In the genomic region with DNA sequence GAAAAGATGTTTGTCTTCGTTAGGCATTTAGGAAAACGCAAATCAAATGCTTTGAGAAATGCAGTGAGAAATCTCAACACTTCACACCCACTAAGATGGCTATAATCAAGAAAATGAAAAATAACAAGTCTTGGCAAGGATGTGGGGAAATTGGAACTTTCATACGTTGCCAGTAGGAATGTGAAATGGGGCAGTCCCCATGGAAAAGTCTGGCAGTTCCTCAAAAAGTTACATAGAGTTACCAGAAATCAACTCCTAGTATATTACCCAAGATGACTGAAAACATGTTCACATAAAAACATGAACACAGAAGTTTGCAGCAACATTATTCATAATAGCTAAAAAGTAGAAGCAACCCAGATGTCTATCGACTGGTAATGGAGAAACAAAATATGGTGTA, we compare ENCODE assay signal across 2 cellular contexts.
TF ChIP-seq lines count a peak whose summit lies in the region.

No MANE protein-coding gene starts in this region.

TF ChIP-seq in GM12878, 131 proteins besides CTCF, POLR2A, EP300 and RAD21:
- TF ChIP-seq BHLHE40 (IDR thresholded peaks at IDR 0.05; ENCODE audit: borderline replicate concordance in 1 of 2, low read depth in 2 of 2, low read length in 1 of 2) (no peak), POLR2AphosphoS2 (IDR thresholded peaks at IDR 0.05; ENCODE audit: low read depth, low read length) (no peak), KLF5 (IDR thresholded peaks at IDR 0.05; ENCODE audit: partially characterized antibody) (no peak), NFXL1 (IDR thresholded peaks at IDR 0.05; ENCODE audit: borderline replicate concordance) (no peak), ETV6 (conservative IDR thresholded peaks at IDR 0.05 in 1 of 2, IDR thresholded peaks at IDR 0.05 in 1 of 2; ENCODE audit: borderline replicate concordance in 1 of 2, low read depth in 1 of 2) (no peak), ASH2L (IDR thresholded peaks at IDR 0.05; ENCODE audit: borderline replicate concordance, low read depth) (no peak), CREB1 (IDR thresholded peaks at IDR 0.05; ENCODE audit: low read depth) (no peak), KDM1A (IDR thresholded peaks at IDR 0.05; ENCODE audit: borderline replicate concordance) (no peak), NR2C2 (IDR thresholded peaks at IDR 0.05; ENCODE audit: borderline replicate concordance, control insufficient read depth, insufficient read length, low read depth) (no peak)
- TF ChIP-seq, protein P1, sequence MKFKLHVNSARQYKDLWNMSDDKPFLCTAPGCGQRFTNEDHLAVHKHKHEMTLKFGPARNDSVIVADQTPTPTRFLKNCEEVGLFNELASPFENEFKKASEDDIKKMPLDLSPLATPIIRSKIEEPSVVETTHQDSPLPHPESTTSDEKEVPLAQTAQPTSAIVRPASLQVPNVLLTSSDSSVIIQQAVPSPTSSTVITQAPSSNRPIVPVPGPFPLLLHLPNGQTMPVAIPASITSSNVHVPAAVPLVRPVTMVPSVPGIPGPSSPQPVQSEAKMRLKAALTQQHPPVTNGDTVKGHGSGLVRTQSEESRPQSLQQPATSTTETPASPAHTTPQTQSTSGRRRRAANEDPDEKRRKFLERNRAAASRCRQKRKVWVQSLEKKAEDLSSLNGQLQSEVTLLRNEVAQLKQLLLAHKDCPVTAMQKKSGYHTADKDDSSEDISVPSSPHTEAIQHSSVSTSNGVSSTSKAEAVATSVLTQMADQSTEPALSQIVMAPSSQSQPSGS (IDR thresholded peaks at IDR 0.05; ENCODE audit: low read length): no peak

TF ChIP-seq in SK-N-SH, 30 proteins besides CTCF, POLR2A, EP300 and RAD21:
- TF ChIP-seq, protein P2, sequence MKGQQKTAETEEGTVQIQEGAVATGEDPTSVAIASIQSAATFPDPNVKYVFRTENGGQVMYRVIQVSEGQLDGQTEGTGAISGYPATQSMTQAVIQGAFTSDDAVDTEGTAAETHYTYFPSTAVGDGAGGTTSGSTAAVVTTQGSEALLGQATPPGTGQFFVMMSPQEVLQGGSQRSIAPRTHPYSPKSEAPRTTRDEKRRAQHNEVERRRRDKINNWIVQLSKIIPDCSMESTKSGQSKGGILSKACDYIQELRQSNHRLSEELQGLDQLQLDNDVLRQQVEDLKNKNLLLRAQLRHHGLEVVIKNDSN (IDR thresholded peaks at IDR 0.05; ENCODE audit: borderline replicate concordance, low read depth): no peak
- TF ChIP-seq NFIC (IDR thresholded peaks at IDR 0.05; ENCODE audit: borderline replicate concordance): no peak
- no peak for TF ChIP-seq FOXM1 (IDR thresholded peaks at IDR 0.05; ENCODE audit: low read depth)
- TF ChIP-seq, protein P3, sequence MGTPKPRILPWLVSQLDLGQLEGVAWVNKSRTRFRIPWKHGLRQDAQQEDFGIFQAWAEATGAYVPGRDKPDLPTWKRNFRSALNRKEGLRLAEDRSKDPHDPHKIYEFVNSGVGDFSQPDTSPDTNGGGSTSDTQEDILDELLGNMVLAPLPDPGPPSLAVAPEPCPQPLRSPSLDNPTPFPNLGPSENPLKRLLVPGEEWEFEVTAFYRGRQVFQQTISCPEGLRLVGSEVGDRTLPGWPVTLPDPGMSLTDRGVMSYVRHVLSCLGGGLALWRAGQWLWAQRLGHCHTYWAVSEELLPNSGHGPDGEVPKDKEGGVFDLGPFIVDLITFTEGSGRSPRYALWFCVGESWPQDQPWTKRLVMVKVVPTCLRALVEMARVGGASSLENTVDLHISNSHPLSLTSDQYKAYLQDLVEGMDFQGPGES (IDR thresholded peaks at IDR 0.05; ENCODE audit: low read depth, low read length): no peak
TF ChIP-seq in SK-N-SH: peak in this region for 0.
